Comparison of ENCODE assay signal across 28 cellular contexts in genomic region chr13:111945086-111945485, GRCh38.
"Had no signal": no experiment of that assay in that cellular context is flagged by ENCODE, and none has a peak within 500 bp of the region (broad histone marks: within the 10 kb centered on the region; RNA-seq: fewer than 3 reads in every experiment).

No MANE protein-coding gene starts in this region.

- H3K36me3 ChIP-seq: breast epithelium had no signal

- H3K4me3 ChIP-seq: breast epithelium, SJSA1 had no signal

- H3K27me3 Mint-ChIP-seq: IgD-negative memory B cell had no signal

- H3K9me3 Mint-ChIP-seq: activated naive CD4-positive, alpha-beta T cell treated with anti-CD3 and anti-CD28 coated beads, Interleukin-2, amount 50 U/mL, for 24 hours; activated T-cell treated with anti-CD3 and anti-CD28 coated beads, Interleukin-2, amount 50 U/mL, for 72 hours; activated T-helper 2 cell treated with anti-CD3 and anti-CD28 coated beads, Interferon-gamma antibody, Interleukin-2, Interleukin-4, amounts not matched to agents 10 μg/mL and 5 μg/mL and 100 μg/mL, durations not matched to agents 14 hours and 24 hours and 36 hours had no signal

- DNase-seq: activated CD4-positive, alpha-beta T cell treated with anti-CD3 and anti-CD28 coated beads for 48 hours; activated CD4-positive, alpha-beta T cell treated with anti-CD3 and anti-CD28 coated beads, Interleukin-2, amount 50 U/mL, for 4 hours; activated CD4-positive, CD25-positive, alpha-beta regulatory T cell treated with anti-CD3 and anti-CD28 coated beads, Interleukin-2, amount 50 U/mL, for 72 hours; activated CD8-positive, alpha-beta T cell treated with anti-CD3 and anti-CD28 coated beads, Interleukin-2, amount 10 ng/mL, durations not matched to agents 7 days and 5 days; activated naive CD4-positive, alpha-beta T cell; activated T-cell treated with anti-CD3 and anti-CD28 coated beads, Interleukin-2, amount 50 U/mL, for 72 hours; central memory CD4-positive, alpha-beta T cell; KG1; NCI-H1092; NCI-H2029; NCI-H2107; NCI-H2171 treated with DMSO at 0.1 percent for 48 hours; NCI-H226; NCI-H510A; NCI-H526 treated with DMSO at 0.1 percent for 48 hours; NCI-H82; SW 1271; T-helper 9 cell had no signal

- H3K27ac Mint-ChIP-seq: activated CD8-positive, alpha-beta T cell treated with anti-CD3 and anti-CD28 coated beads, Interleukin-2, amount 10 ng/mL, durations not matched to agents 7 days and 5 days; activated naive CD4-positive, alpha-beta T cell treated with anti-CD3 and anti-CD28 coated beads, Interleukin-2, amount 50 U/mL, for 24 hours; activated T-cell treated with anti-CD3 and anti-CD28 coated beads, Interleukin-2, amount 50 U/mL, for 72 hours; activated T-helper 2 cell treated with anti-CD3 and anti-CD28 coated beads, Interferon-gamma antibody, Interleukin-2, Interleukin-4, amounts not matched to agents 10 μg/mL and 5 μg/mL and 100 μg/mL, durations not matched to agents 14 hours and 24 hours and 36 hours; IgD-negative memory B cell; T-helper 1 cell treated with Interleukin-12 subunit alpha and Interleukin-12 subunit beta and Interleukin-4 antibody, amounts not matched to agents 30 μg/mL and 1 μg/mL, for 36 hours; WTC11 had no signal

- H3K4me3 Mint-ChIP-seq: activated CD8-positive, alpha-beta T cell treated with anti-CD3 and anti-CD28 coated beads, Interleukin-2, amount 10 ng/mL, durations not matched to agents 7 days and 5 days; activated naive CD4-positive, alpha-beta T cell treated with anti-CD3 and anti-CD28 coated beads, Interleukin-2, amount 50 U/mL, for 24 hours; activated T-cell treated with anti-CD3 and anti-CD28 coated beads, Interleukin-2, amount 50 U/mL, for 72 hours; IgD-negative memory B cell; T-helper 1 cell treated with Interleukin-12 subunit alpha and Interleukin-12 subunit beta and Interleukin-4 antibody, amounts not matched to agents 30 μg/mL and 1 μg/mL, for 36 hours; WTC11 had no signal

- H3K4me1 ChIP-seq: breast epithelium, SJSA1 had no signal

- H3K27ac ChIP-seq: breast epithelium, SJSA1 had no signal

- H3K4me1 Mint-ChIP-seq: activated naive CD4-positive, alpha-beta T cell treated with anti-CD3 and anti-CD28 coated beads, Interleukin-2, amount 50 U/mL, for 24 hours; WTC11 had no signal

- ATAC-seq: activated CD8-positive, alpha-beta T cell treated with anti-CD3 and anti-CD28 coated beads, Interleukin-2, amount 10 ng/mL, durations not matched to agents 7 days and 5 days; activated T-cell treated with anti-CD3 and anti-CD28 coated beads, Interleukin-2, amount 50 U/mL, for 72 hours; Panc1; Right ventricle myocardium inferior; SK-N-SH treated with all-trans-retinoic acid at 6 μM for 48 hours; WTC11 had no signal

- H3K36me3 Mint-ChIP-seq: activated naive CD4-positive, alpha-beta T cell treated with anti-CD3 and anti-CD28 coated beads, Interleukin-2, amount 50 U/mL, for 24 hours; WTC11 had no signal
